Comparison of ENCODE assay signal across 13 cellular contexts in the genomic region with DNA sequence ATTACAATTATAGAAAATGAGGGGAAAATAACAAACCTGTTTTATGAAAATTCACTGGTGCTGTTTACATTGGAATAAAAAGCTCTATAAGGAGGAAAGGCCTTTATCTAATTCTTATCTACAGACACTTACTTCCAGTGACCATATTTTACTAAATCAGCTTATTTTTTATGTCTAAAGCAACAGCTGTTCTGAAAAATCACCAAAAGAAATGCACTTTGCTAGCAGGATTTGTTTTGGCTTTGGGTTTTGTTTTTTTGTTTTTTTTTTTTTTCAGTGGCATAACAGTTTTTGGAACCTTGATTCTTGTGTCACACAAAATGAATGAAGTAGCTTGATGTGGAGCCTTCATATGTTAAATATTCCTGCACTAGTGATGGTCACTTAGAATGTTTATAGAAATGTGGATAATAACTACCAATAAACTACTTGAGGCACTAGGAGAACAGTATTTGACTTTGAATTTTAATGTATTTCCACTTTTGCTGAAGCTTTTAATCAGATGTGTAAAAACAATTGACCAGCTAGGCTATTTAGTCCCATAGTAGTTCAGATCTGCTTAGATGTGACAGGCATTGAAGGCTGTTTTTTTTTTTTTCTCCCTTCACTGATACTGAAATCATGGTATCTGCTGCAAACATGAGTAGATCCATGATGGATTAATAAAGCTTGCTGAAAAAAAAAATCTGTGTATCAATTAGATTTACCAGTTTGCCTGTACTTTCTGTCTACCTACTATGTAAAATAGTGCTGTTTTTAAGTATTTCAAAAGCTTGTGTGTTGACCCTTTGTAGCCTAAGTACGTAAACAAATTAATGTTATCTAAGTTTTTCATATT. TPM values are rescaled to one million over a fixed set of nuclear protein-coding genes. Genes with fewer than 3 reads are reported as not detected.
A peak's percentile ranks its signal among the peaks of the same experiment; 100 is the strongest.
DNase-seq lines count a peak whose midpoint lies in the region; ATAC-seq and TF ChIP-seq lines count a peak whose summit lies in the region.
"Had no signal": no experiment of that assay in that cellular context is flagged by ENCODE, and none has a peak within 500 bp of the region (broad histone marks: within the 10 kb centered on the region; RNA-seq: fewer than 3 reads in every experiment).

No MANE protein-coding gene starts in this region.

- TF ChIP-seq POLR2A in esophagus squamous epithelium (IDR thresholded peaks at IDR 0.05) (no peak), ovary (IDR thresholded peaks at IDR 0.05) (no peak)

- peaks cover 7% of the 10 kb centered on the region for H3K4me1 ChIP-seq in CD8-positive, alpha-beta memory T cell (ENCODE audit: insufficient read depth, low read length)
- H3K4me1 ChIP-seq in PC-3 (ENCODE audit: insufficient read depth, low read length) (peaks cover 39% of the 10 kb centered on the region), esophagus squamous epithelium (peaks cover 0 to 58% (median 3%) of the 10 kb centered on the region in 3 donors), ovary (ENCODE audit: insufficient read depth) (no peaks in the 10 kb centered on the region)

- peaks cover 26 to 65% (median 43%) of the 10 kb centered on the region in 3 donors for H3K4me1 Mint-ChIP-seq in CD8-positive, alpha-beta memory T cell

- DNase-seq in CD8-positive, alpha-beta memory T cell, result no peak
- no peak for DNase-seq in PC-3
- no peak for DNase-seq in esophagus squamous epithelium (lab: John Stamatoyannopoulos, UW)
- no peak for DNase-seq in ovary
- no peak for DNase-seq in NCI-H2196 treated with DMSO at 0.1 percent for 48 hours (lab: John Stamatoyannopoulos, UW; ENCODE audit: unreplicated experiment)
- no peak for DNase-seq in NCI-H1436 (lab: John Stamatoyannopoulos, UW)
- DNase-seq in activated naive CD4-positive, alpha-beta T cell (lab: John Stamatoyannopoulos, UW), result no peak
- DNase-seq: activated T-cell treated with anti-CD3 and anti-CD28 coated beads, Interleukin-2, amount 50 U/mL, for 24 hours; naive thymus-derived CD8-positive, alpha-beta T cell; stimulated activated CD4-positive, alpha-beta T cell treated with anti-CD3 and anti-CD28 coated beads, Interleukin-4, amount 100 ng/mL, for 4 hours; testis had no signal

- peak overlapping the region; percentile 35 for H3K27ac ChIP-seq in CD8-positive, alpha-beta memory T cell (ENCODE audit: low read depth, low read length)
- no peak overlapping the region for H3K27ac ChIP-seq in PC-3 (ENCODE audit: low read length)
- H3K27ac ChIP-seq in esophagus squamous epithelium, result peak overlapping the region in 3 of 4 donors; percentile 23 to 94 (median 91)
- no peak overlapping the region for H3K27ac ChIP-seq in ovary
- H3K27ac ChIP-seq: testis had no signal

- CTCF ChIA-PET in CD8-positive, alpha-beta memory T cell (lab: Charles Lee), result interaction anchor here (1.1 kb wide), 1 partner anchor 15 kb away, joined by 5 read pairs; no protein-coding TSS in a partner anchor
- CTCF ChIA-PET in PC-3 (lab: Charles Lee), result interaction anchor here (0.6 to 1.1 kb wide), 3 partner anchors 26 to 427 kb away, joined by 7 to 12 read pairs (median 9); no protein-coding TSS in a partner anchor

- POLR2A ChIA-PET in CD8-positive, alpha-beta memory T cell (lab: Charles Lee), result no interaction called here
- POLR2A ChIA-PET in PC-3 (lab: Charles Lee; ENCODE audit: unreplicated experiment), result interaction anchor here (0.6 to 1.0 kb wide), 4 partner anchors 25 to 259 kb away, joined by 3 to 16 read pairs (median 4); no protein-coding TSS in a partner anchor

- H3K36me3 ChIP-seq in CD8-positive, alpha-beta memory T cell (ENCODE audit: insufficient read depth, low read length), result no peaks in the 10 kb centered on the region
- H3K36me3 ChIP-seq in PC-3 (ENCODE audit: low read depth, low read length) (0 out of 2 replicates have a peak, but pooled peaks cover 3% of the 10 kb centered on the region), esophagus squamous epithelium (no peaks in the 10 kb centered on the region), ovary (no peaks in the 10 kb centered on the region)

- peak overlapping the region in 2 of 8 donors; percentile 17 to 98 for H3K27ac Mint-ChIP-seq in CD8-positive, alpha-beta memory T cell
- H3K27ac Mint-ChIP-seq: activated T-cell treated with anti-CD3 and anti-CD28 coated beads, Interleukin-2, amount 50 U/mL, for 24 hours had no signal

- peak overlapping the region; percentile 19; the same call in 1 of the 2 replicates for H3K9ac ChIP-seq in PC-3 (ENCODE audit: low read length)

- H3K9me3 Mint-ChIP-seq in CD8-positive, alpha-beta memory T cell, result peaks cover 0 to 3% (median 0%) of the 10 kb centered on the region in 5 donors
- H3K9me3 Mint-ChIP-seq: activated T-cell treated with anti-CD3 and anti-CD28 coated beads, Interleukin-2, amount 50 U/mL, for 24 hours; central memory CD8-positive, alpha-beta T cell; naive thymus-derived CD8-positive, alpha-beta T cell had no signal

- no peak overlapping the region for H3K4me3 ChIP-seq in CD8-positive, alpha-beta memory T cell (ENCODE audit: low read length)
- H3K4me3 ChIP-seq in PC-3 (ENCODE audit: low read length) (peak overlapping the region; percentile 66), esophagus squamous epithelium (peak overlapping the region; percentile 76 to 91 (median 78)), ovary (peak overlapping the region; percentile 9)
- H3K4me3 ChIP-seq: testis had no signal

- peak overlapping the region; percentile 71 for H3K4me2 ChIP-seq in PC-3 (ENCODE audit: low read length)

- no peak overlapping the region for H2AFZ ChIP-seq in PC-3 (ENCODE audit: low read length)

- no peaks in the 10 kb centered on the region for H3K9me2 ChIP-seq in PC-3 (replicated peaks; ENCODE audit: low read length)

- BruUV-seq in PC-3 (replicated peaks; lab: Mats Ljungman, UMichigan), result no TSS peak

- intact Hi-C loops in PC-3 (cut with micrococcal nuclease), result no loop called here
- intact Hi-C loops in esophagus squamous epithelium (cut with DNase I), result no loop called here
- intact Hi-C loops in ovary (cut with DNase I), result no loop called here

- peaks cover 0 to 10% (median 0%) of the 10 kb centered on the region in 3 donors for H3K36me3 Mint-ChIP-seq in CD8-positive, alpha-beta memory T cell
- H3K36me3 Mint-ChIP-seq: naive thymus-derived CD8-positive, alpha-beta T cell had no signal

- no peaks in the 10 kb centered on the region for H3K27me3 ChIP-seq in CD8-positive, alpha-beta memory T cell (ENCODE audit: insufficient read depth, low read length, poor library complexity, severe bottlenecking)
- H3K27me3 ChIP-seq in PC-3 (ENCODE audit: low read length) (no peaks in the 10 kb centered on the region), esophagus squamous epithelium (no peaks in the 10 kb centered on the region), ovary (no peaks in the 10 kb centered on the region)
- H3K27me3 ChIP-seq: testis had no signal

- no peaks in the 10 kb centered on the region for H3F3A ChIP-seq in PC-3 (ENCODE audit: low read length, unreplicated experiment)

- H4K20me1 ChIP-seq in PC-3 (ENCODE audit: low read length), result peaks cover 27% of the 10 kb centered on the region

- no peak for ATAC-seq in PC-3
- ATAC-seq in GM18519 (IDR thresholded peaks at IDR 0.05; ENCODE audit: low FRiP score, unreplicated experiment), result no peak
- ATAC-seq: naive thymus-derived CD8-positive, alpha-beta T cell had no signal

- no peaks in the 10 kb centered on the region for H3K9me3 ChIP-seq in CD8-positive, alpha-beta memory T cell (ENCODE audit: low read length)
- H3K9me3 ChIP-seq in PC-3 (ENCODE audit: low read length) (no peaks in the 10 kb centered on the region), esophagus squamous epithelium (no peaks in the 10 kb centered on the region), ovary (no peaks in the 10 kb centered on the region)
- H3K9me3 ChIP-seq: testis had no signal

- no peak for TF ChIP-seq CTCF in PC-3 (conservative IDR thresholded peaks at IDR 0.05; ENCODE audit: low read depth, low read length)
- TF ChIP-seq CTCF in esophagus squamous epithelium (IDR thresholded peaks at IDR 0.05), result no peak
- no peak for TF ChIP-seq CTCF in ovary (IDR thresholded peaks at IDR 0.05)

- no peak for TF ChIP-seq EP300 in ovary (IDR thresholded peaks at IDR 0.05)

- 77 to 88% methylated on average over 1 of the region's 1 CpG for WGBS in esophagus squamous epithelium, 2 donors
- WGBS in ovary, 3 donors, result 87 to 93% (median 89%) methylated on average over 1 of the region's 1 CpG

- H3K4me3 Mint-ChIP-seq in CD8-positive, alpha-beta memory T cell, result peak overlapping the region in 1 of 7 donors; percentile 44
- H3K4me3 Mint-ChIP-seq: activated T-cell treated with anti-CD3 and anti-CD28 coated beads, Interleukin-2, amount 50 U/mL, for 24 hours; central memory CD8-positive, alpha-beta T cell; naive thymus-derived CD8-positive, alpha-beta T cell had no signal

- no peaks in the 10 kb centered on the region for H3K27me3 Mint-ChIP-seq in CD8-positive, alpha-beta memory T cell
- H3K27me3 Mint-ChIP-seq: activated T-cell treated with anti-CD3 and anti-CD28 coated beads, Interleukin-2, amount 50 U/mL, for 24 hours; central memory CD8-positive, alpha-beta T cell; naive thymus-derived CD8-positive, alpha-beta T cell had no signal

- peaks cover 66% of the 10 kb centered on the region for H3K79me2 ChIP-seq in PC-3 (ENCODE audit: low read length)

RNA-seq across cellular contexts. Expression of gene ARL4A, which starts 2.8 kb away (rescaled TPM):
- total RNA-seq in CD8-positive, alpha-beta memory T cell, result 10 to 100 TPM; 10.6 to 11.6 TPM
- 50.3 TPM for polyA plus RNA-seq in CD8-positive, alpha-beta memory T cell
- 23.7 and 25.1 TPM in 2 replicates for total RNA-seq in PC-3 (2014; rRNA removed)
- total RNA-seq in esophagus squamous epithelium, result 100 to 1,000 TPM in 1 of 4 donors, 10 to 100 TPM in 3; 40.5 to 102 (median 48.5) TPM
- 10 to 100 TPM in 3 of 7 donors, 1 to 10 TPM in 4; 4.6 to 32.2 (median 9.5) TPM for total RNA-seq in ovary
- 10 to 100 TPM; 17.1 to 22.3 TPM for polyA plus RNA-seq in ovary

Comparison
In these comparisons a context has a peak if more than half of its experiments do, and no peak if none do; other contexts are left out.
1. H3K27ac ChIP-seq: peak in CD8-positive, alpha-beta memory T cell (single experiment) and esophagus squamous epithelium (3 of 4); none in PC-3 (single experiment) and ovary (0 of 2).